In genomic region chr13:41919031-41919740, GRCh38 we compare ENCODE assay signal across 14 cellular contexts. TPM values are rescaled to one million over a fixed set of nuclear protein-coding genes. Genes with fewer than 3 reads are reported as not detected.
DNase-seq lines count a peak whose midpoint lies in the region; ATAC-seq, FAIRE-seq and TF ChIP-seq lines count a peak whose summit lies in the region.
"Had no signal": no experiment of that assay in that cellular context is flagged by ENCODE, and none has a peak within 500 bp of the region (broad histone marks: within the 10 kb centered on the region; RNA-seq: fewer than 3 reads in every experiment).

No MANE protein-coding gene starts in this region.

- no peaks in the 10 kb centered on the region for H4K20me1 ChIP-seq in HepG2 (ENCODE audit: insufficient read depth, low read length)

- no TSS peak for BruUV-seq in HepG2 (replicated peaks; lab: Mats Ljungman, UMichigan)

- TF ChIP-seq RAD21 in HepG2 (CRISPR knock-in tag; IDR thresholded peaks at IDR 0.05): no peak

- H3K9me3 ChIP-seq in AG04450 (ENCODE audit: control insufficient read depth, insufficient read depth, low read length): peaks cover 4% of the 10 kb centered on the region
- H3K9me3 ChIP-seq in HEK293 (ENCODE audit: control insufficient read depth, insufficient read depth, low read depth, low read length): no peaks in the 10 kb centered on the region
- peaks cover 0 to 11% of the 10 kb centered on the region in 2 donors for H3K9me3 ChIP-seq in ascending aorta
- no peaks in the 10 kb centered on the region for H3K9me3 ChIP-seq in HepG2 (ENCODE audit: low read length)
- H3K9me3 ChIP-seq: body of pancreas had no signal

- intact Hi-C loops in ascending aorta (cut with DNase I) (no loop called here), HepG2 (cut with micrococcal nuclease; ENCODE audit: unreplicated experiment) (no loop called here)

- H3K27me3 ChIP-seq in AG04450 (ENCODE audit: control insufficient read depth, insufficient read depth, low read length): no peaks in the 10 kb centered on the region
- H3K27me3 ChIP-seq in ascending aorta: no peaks in the 10 kb centered on the region
- H3K27me3 ChIP-seq in HepG2 (ENCODE audit: control insufficient read depth in 1 of 2, insufficient read depth in 2 of 2, low read length in 2 of 2): no peaks in the 10 kb centered on the region
- H3K27me3 ChIP-seq: body of pancreas, spleen had no signal

- H3K9ac ChIP-seq in HepG2 (ENCODE audit: insufficient read depth, low read depth, low read length): no peak overlapping the region

- H3K36me3 ChIP-seq in HEK293 (ENCODE audit: control insufficient read depth in 2 of 2, insufficient read depth in 1 of 2, low read length in 2 of 2) (no peaks in the 10 kb centered on the region), ascending aorta (no peaks in the 10 kb centered on the region), HepG2 (replicated peaks in 1 of 2; ENCODE audit: control insufficient read depth in 1 of 2, insufficient read depth in 2 of 2, low read length in 2 of 2) (no peaks in the 10 kb centered on the region)

- TF ChIP-seq EP300 in HepG2 (IDR thresholded peaks at IDR 0.05; ENCODE audit: low read depth in 2 of 2, low read length in 2 of 2) (no peak), HepG2 (CRISPR knock-in tag; IDR thresholded peaks at IDR 0.05; ENCODE audit: borderline replicate concordance) (no peak)

- POLR2A ChIA-PET in AG04450 (lab: Yijun Ruan, JAX): no interaction called here
- POLR2A ChIA-PET in HEK293 (lab: Yijun Ruan, JAX): no interaction called here
- POLR2A ChIA-PET in HepG2 (lab: Yijun Ruan, JAX): no interaction called here

- peak; percentile 46 for ATAC-seq in HepG2
- no peak for ATAC-seq in GM18519 (IDR thresholded peaks at IDR 0.05; ENCODE audit: low FRiP score, unreplicated experiment)
- ATAC-seq: body of pancreas had no signal

- DNase-seq in AG04450 (ENCODE audit: low read depth, low spot score) (no peak), ascending aorta (ENCODE audit: low spot score in 2 of 2) (no peak), HepG2 (ENCODE audit: low spot score) (no peak), NCI-H2081 treated with DMSO at 0.1 percent for 48 hours (lab: John Stamatoyannopoulos, UW) (no peak), NCI-H446 (lab: John Stamatoyannopoulos, UW) (no peak), SKM-1 treated with dmso at 0.1 percent for 144 hours (lab: John Stamatoyannopoulos, UW; ENCODE audit: unreplicated experiment) (no peak)
- DNase-seq: activated CD4-positive, alpha-beta memory T cell treated with anti-CD3 and anti-CD28 coated beads for 36 hours; activated gamma-delta T cell; body of pancreas; hypothalamus; spleen; stimulated activated naive CD4-positive, alpha-beta T cell treated with Interleukin-2 at 50 U/mL for 16 hours had no signal

- CTCF ChIA-PET in AG04450 (lab: Charles Lee) (no interaction called here), HEK293 (lab: Yijun Ruan, JAX) (interaction anchor here (0.9 to 1.0 kb wide), 2 partner anchors 122 to 252 kb away, joined by 3 read pairs; no protein-coding TSS in a partner anchor), HepG2 (lab: Yijun Ruan, JAX; ENCODE audit: low intra/inter-chr PET ratio, low total read pairs) (no interaction called here)

- TF ChIP-seq CTCF in AG04450 (IDR thresholded peaks at IDR 0.05; ENCODE audit: low read depth, low read length) (no peak), HEK293 (tag by site-specific recombination; IDR thresholded peaks at IDR 0.05) (no peak), ascending aorta (IDR thresholded peaks at IDR 0.05) (no peak), HepG2 (CRISPR knock-in tag; IDR thresholded peaks at IDR 0.05) (no peak)

- H3K27ac ChIP-seq in AG04450 (ENCODE audit: low read depth, low read length) (peak overlapping the region; percentile 13), HEK293 (ENCODE audit: extremely low read depth, low read depth, low read length) (no peak overlapping the region), ascending aorta (peak overlapping the region; percentile 6 to 25), HepG2 (ENCODE audit: extremely low read length, insufficient read depth, low read length) (no peak overlapping the region)
- H3K27ac ChIP-seq: body of pancreas, spleen had no signal

- in situ Hi-C loops in HepG2 (cut with HindIII; ENCODE audit: extremely low pct_ligation_motif_present, low pct_unique_long_range_greater_than_20kb): no loop called here

- FAIRE-seq in HepG2 (lab: Jason Lieb, UNC): no peak

- H3K4me3 ChIP-seq in AG04450 (ENCODE audit: low read depth, low read length) (no peak overlapping the region), HEK293 (ENCODE audit: low read depth, low read length) (no peak overlapping the region), ascending aorta (no peak overlapping the region), HepG2 (replicated peaks in 1 of 3; ENCODE audit: insufficient read depth in 1 of 3, low read depth in 2 of 3, low read length in 3 of 3) (no peak overlapping the region)
- H3K4me3 ChIP-seq: body of pancreas, spleen had no signal

- H3K79me2 ChIP-seq in HepG2 (ENCODE audit: insufficient read depth, low read length): no peaks in the 10 kb centered on the region

- no peak for TF ChIP-seq POLR2A in HepG2 (IDR thresholded peaks at IDR 0.05; ENCODE audit: insufficient read depth in 1 of 2, low read depth in 2 of 2, low read length in 2 of 2)

- WGBS in HepG2 (ENCODE audit: low lambda C conversion rate): 91% methylated on average over 2 of the region's 3 CpGs

- peaks cover 12% of the 10 kb centered on the region; the same call in 1 of the 2 replicates for H3K4me1 ChIP-seq in HEK293 (ENCODE audit: control insufficient read depth, insufficient read depth, low read length)
- peaks cover 5 to 28% of the 10 kb centered on the region in 2 donors for H3K4me1 ChIP-seq in ascending aorta
- peaks cover 12% of the 10 kb centered on the region; the same call in 1 of the 2 replicates for H3K4me1 ChIP-seq in HepG2 (ENCODE audit: insufficient read depth, low read length)

- H2AFZ ChIP-seq in HepG2 (ENCODE audit: low read length): no peak overlapping the region

- H3K4me2 ChIP-seq in HepG2 (ENCODE audit: low read depth, low read length): no peak overlapping the region

TF ChIP-seq in HEK293, 187 proteins besides CTCF, POLR2A, EP300 and RAD21 (continues in another document):
- TF ChIP-seq ZNF600 (tag by site-specific recombination; IDR thresholded peaks at IDR 0.05): peak; percentile 67; the same call in 1 of the 2 replicates
- TF ChIP-seq, protein P1, sequence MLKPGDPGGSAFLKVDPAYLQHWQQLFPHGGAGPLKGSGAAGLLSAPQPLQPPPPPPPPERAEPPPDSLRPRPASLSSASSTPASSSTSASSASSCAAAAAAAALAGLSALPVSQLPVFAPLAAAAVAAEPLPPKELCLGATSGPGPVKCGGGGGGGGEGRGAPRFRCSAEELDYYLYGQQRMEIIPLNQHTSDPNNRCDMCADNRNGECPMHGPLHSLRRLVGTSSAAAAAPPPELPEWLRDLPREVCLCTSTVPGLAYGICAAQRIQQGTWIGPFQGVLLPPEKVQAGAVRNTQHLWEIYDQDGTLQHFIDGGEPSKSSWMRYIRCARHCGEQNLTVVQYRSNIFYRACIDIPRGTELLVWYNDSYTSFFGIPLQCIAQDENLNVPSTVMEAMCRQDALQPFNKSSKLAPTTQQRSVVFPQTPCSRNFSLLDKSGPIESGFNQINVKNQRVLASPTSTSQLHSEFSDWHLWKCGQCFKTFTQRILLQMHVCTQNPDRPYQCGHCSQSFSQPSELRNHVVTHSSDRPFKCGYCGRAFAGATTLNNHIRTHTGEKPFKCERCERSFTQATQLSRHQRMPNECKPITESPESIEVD (tag by site-specific recombination; IDR thresholded peaks at IDR 0.05): peak; percentile 59

TF ChIP-seq in HepG2, 621 proteins besides CTCF, POLR2A, EP300 and RAD21 (continues in another document):
- TF ChIP-seq HNF4G (IDR thresholded peaks at IDR 0.05; ENCODE audit: borderline replicate concordance, low read depth, low read length) (no peak), HNF4G (CRISPR knock-in tag; IDR thresholded peaks at IDR 0.05; ENCODE audit: borderline replicate concordance, low read depth) (no peak)

RNA-seq across cellular contexts. Expression of gene VWA8, which starts 41.7 kb away (rescaled TPM):
- polyA plus RNA-seq in AG04450 (2011; rRNA removed) (10.4 and 12.4 TPM in 2 replicates), HepG2 (2011; rRNA removed) (7.4 and 9.1 TPM in 2 replicates)
- polyA minus RNA-seq in AG04450 (2011; rRNA and poly(A)+ RNA removed): 18.7 and 28.1 TPM in 2 replicates
- total RNA-seq in ascending aorta (10.4 TPM), HepG2 (2016; rRNA removed; fragmentation: Illumina TruSeq; extraction: Trizol) (16.0 and 17.3 TPM in 2 replicates)
- 29.5 and 36.0 TPM in 2 replicates for total RNA-seq in HepG2 (2016; cell fraction: cytosol; rRNA removed; fragmentation: Illumina TruSeq; extraction: Trizol; ENCODE audit: low read depth)
- 14.3 and 15.4 TPM in 2 replicates for total RNA-seq in HepG2 (2016; cell fraction: insoluble cytoplasmic fraction; rRNA removed; fragmentation: Illumina TruSeq; extraction: Trizol)
- total RNA-seq in HepG2 (2016; cell fraction: membrane; rRNA removed; fragmentation: Illumina TruSeq; extraction: Trizol): 8.3 and 9.1 TPM in 2 replicates
- 37.4 and 38.1 TPM in 2 replicates for total RNA-seq in HepG2 (2016; cell fraction: nucleus; rRNA removed; fragmentation: Illumina TruSeq; extraction: Trizol)
- 4.4 and 6.1 TPM in 2 replicates for polyA plus RNA-seq in HepG2 (2011; cell fraction: cytosol; rRNA removed)
- 8.4 and 9.0 TPM in 2 replicates for polyA plus RNA-seq in HepG2 (2011; cell fraction: nucleus; rRNA removed)
- 9.2 and 9.8 TPM in 2 replicates for polyA plus RNA-seq in HepG2 (2012)
- 0.53 and 0.77 TPM in 2 replicates for polyA plus RNA-seq in HepG2 (2016; cell fraction: cytosol; fragmentation: Illumina TruSeq; extraction: Trizol; ENCODE audit: low read depth)
- polyA plus RNA-seq in HepG2 (2016; cell fraction: insoluble cytoplasmic fraction; fragmentation: Illumina TruSeq; extraction: Trizol; ENCODE audit: low read depth): 11.1 and 11.5 TPM in 2 replicates
- 1.3 and 1.6 TPM in 2 replicates for polyA plus RNA-seq in HepG2 (2016; cell fraction: membrane; fragmentation: Illumina TruSeq; extraction: Trizol; ENCODE audit: low read depth)
- 12.4 and 14.5 TPM in 2 replicates for polyA plus RNA-seq in HepG2 (2016; cell fraction: nucleus; fragmentation: Illumina TruSeq; extraction: Trizol; ENCODE audit: insufficient read depth, low read depth)
- polyA minus RNA-seq in HepG2 (2011; rRNA and poly(A)+ RNA removed; ENCODE audit: low replicate concordance): 16.6 and 20.1 TPM in 2 replicates
- 13.1 and 13.9 TPM in 2 replicates for polyA minus RNA-seq in HepG2 (2011; cell fraction: cytosol; rRNA and poly(A)+ RNA removed)
- 80.6 and 100 TPM in 2 replicates for polyA minus RNA-seq in HepG2 (2011; cell fraction: nucleus; rRNA and poly(A)+ RNA removed)

Comparison
In these comparisons a context has a peak if more than half of its experiments do, and no peak if none do; other contexts are left out.
1. H3K27ac ChIP-seq: peak in AG04450 (single experiment) and ascending aorta (2 of 2); none in HEK293 (single experiment) and HepG2 (single experiment).